ENCODE assay signal across 9 cellular contexts in genomic region chr5:156258934-156259333, GRCh38.
"Had no signal": no experiment of that assay in that cellular context is flagged by ENCODE, and none has a peak within 500 bp of the region (broad histone marks: within the 10 kb centered on the region; RNA-seq: fewer than 3 reads in every experiment).

No MANE protein-coding gene starts in this region.

- ATAC-seq: HCT116, K562 had no signal

- H3K4me1 ChIP-seq: HAP-1 had no signal

- H3K36me3 ChIP-seq: HAP-1 had no signal

- H3K27ac ChIP-seq: GM23248 had no signal

- FAIRE-seq: HTR-8/SVneo, K562 had no signal

- DNase-seq: GM23248, GOT3, H7, IMR-90, KG1 had no signal

- H3K9me3 ChIP-seq: HAP-1 had no signal

- H3K4me3 ChIP-seq: GM23248, HAP-1, K562 had no signal

- H2AFZ ChIP-seq: GM23248 had no signal
